ENCODE assay signal across 16 cellular contexts in genomic region chr9:105554042-105554441, GRCh38. TPM values are rescaled to one million over a fixed set of nuclear protein-coding genes. Genes with fewer than 3 reads are reported as not detected.
DNase-seq lines count a peak whose midpoint lies in the region; TF ChIP-seq lines count a peak whose summit lies in the region.
"Had no signal": no experiment of that assay in that cellular context is flagged by ENCODE, and none has a peak within 500 bp of the region (broad histone marks: within the 10 kb centered on the region; RNA-seq: fewer than 3 reads in every experiment).

No MANE protein-coding gene starts in this region.

- H3K23ac ChIP-seq in H9 (ENCODE audit: insufficient read length, low read depth, low read length): no peak overlapping the region

- H2BK20ac ChIP-seq in H9 (ENCODE audit: low read depth, low read length, poor library complexity, severe bottlenecking): no peak overlapping the region

- no peak overlapping the region for H2AK5ac ChIP-seq in H9 (ENCODE audit: insufficient read length, low read length)

- no peak overlapping the region for H2AFZ ChIP-seq in H9 (ENCODE audit: low read length)

- DNase-seq in NCI-H82 (lab: John Stamatoyannopoulos, UW) (peak; percentile 28), NCI-H82 treated with DMSO at 0.1 percent for 48 hours (lab: John Stamatoyannopoulos, UW; ENCODE audit: unreplicated experiment) (no peak), H9 (peak; percentile 29), endodermal cell (peak; percentile 48), posterior vena cava (ENCODE audit: low spot score) (peak; percentile 46), EL (no peak), NCI-H187 (lab: John Stamatoyannopoulos, UW) (no peak), Calu3 (no peak)
- DNase-seq: C1 segment of cervical spinal cord, GDM1, KG1, NCI-H1092 treated with DMSO at 0.1 percent for 48 hours, NCI-H1694, NCI-H446 treated with DMSO at 0.1 percent for 48 hours, NCI-H748 treated with DMSO at 0.1 percent for 48 hours, SHP77 treated with DMSO at 0.1 percent for 48 hours had no signal

- H3K9me3 ChIP-seq in H9 (ENCODE audit: control insufficient read depth, low read depth, low read length) (no peaks in the 10 kb centered on the region), endodermal cell (ENCODE audit: control insufficient read depth, low read length) (no peaks in the 10 kb centered on the region)

- H3K14ac ChIP-seq in H9 (ENCODE audit: insufficient read depth, low read length): no peak overlapping the region

- no peak overlapping the region for H3K4ac ChIP-seq in H9 (ENCODE audit: low read depth, low read length)

- H3K27ac ChIP-seq in H9 (ENCODE audit: insufficient read length, low read depth, low read length): no peak overlapping the region
- H3K27ac ChIP-seq in endodermal cell (ENCODE audit: low read depth, low read length): no peak overlapping the region

- no peak overlapping the region for H2BK120ac ChIP-seq in H9 (ENCODE audit: low read depth, low read length, poor library complexity, severe bottlenecking)

- no peak overlapping the region for H3K4me2 ChIP-seq in H9 (ENCODE audit: insufficient read depth, insufficient read length, low read length)

- H3K27me3 ChIP-seq in H9 (ENCODE audit: insufficient read depth, low read length): no peaks in the 10 kb centered on the region
- peaks cover 6% of the 10 kb centered on the region for H3K27me3 ChIP-seq in endodermal cell (ENCODE audit: control insufficient read depth, insufficient read depth, low read length, poor library complexity, severe bottlenecking)

- H3K27ac Mint-ChIP-seq in H9: no peak overlapping the region
- peak overlapping the region; percentile 16 for H3K27ac Mint-ChIP-seq in endodermal cell
- no peak overlapping the region for H3K27ac Mint-ChIP-seq in Calu3 (ENCODE audit: unreplicated experiment)

- H2BK15ac ChIP-seq in H9 (ENCODE audit: low read depth, low read length): no peak overlapping the region

- no CpG with 5 or more reads among the region's 10 CpGs for WGBS in H9 (ENCODE audit: extremely low coverage, insufficient read length, low lambda C conversion rate)
- WGBS in endodermal cell (ENCODE audit: insufficient coverage in 1 of 2, insufficient read length in 1 of 2), 2 experiments: 91 to 93% methylated on average over 6 to 10 of the region's 10 CpGs

- H3K9me3 Mint-ChIP-seq in H9 (peaks cover 2 to 5% of the 10 kb centered on the region in 2 experiments; a peak in 3 of 5 replicates), endodermal cell (no peaks in the 10 kb centered on the region), Calu3 (ENCODE audit: low read depth, unreplicated experiment) (peaks cover 3% of the 10 kb centered on the region)

- intact Hi-C loops in posterior vena cava (cut with DNase I) (no loop called here), Calu3 (cut with micrococcal nuclease; ENCODE audit: unreplicated experiment) (no loop called here)

- H3K27me3 Mint-ChIP-seq in H9 (ENCODE audit: low read depth): peaks cover 21% of the 10 kb centered on the region
- peaks cover 15% of the 10 kb centered on the region for H3K27me3 Mint-ChIP-seq in endodermal cell (ENCODE audit: insufficient read depth)
- H3K27me3 Mint-ChIP-seq in Calu3 (ENCODE audit: unreplicated experiment): no peaks in the 10 kb centered on the region

- H3K36me3 Mint-ChIP-seq in H9 (ENCODE audit: insufficient read depth in 1 of 3, low read depth in 3 of 3) (peaks cover 0 to 6% (median 3%) of the 10 kb centered on the region in 3 experiments; a peak in 3 of 7 replicates), endodermal cell (ENCODE audit: low read depth) (no peaks in the 10 kb centered on the region), Calu3 (ENCODE audit: insufficient read depth, unreplicated experiment) (peaks cover 15% of the 10 kb centered on the region)

- no peak overlapping the region for H3K18ac ChIP-seq in H9 (ENCODE audit: insufficient read length, low read depth, low read length)

- H4K5ac ChIP-seq in H9 (ENCODE audit: insufficient read length, low read depth, low read length): no peak overlapping the region

- no peaks in the 10 kb centered on the region for H4K20me1 ChIP-seq in H9 (ENCODE audit: control insufficient read depth, insufficient read depth, insufficient read length)

- H4K8ac ChIP-seq in H9 (replicated peaks; ENCODE audit: insufficient read length, low read depth, low read length): no peak overlapping the region

- H2BK12ac ChIP-seq in H9 (ENCODE audit: insufficient read length, low read depth, low read length): no peak overlapping the region

- H3K4me1 Mint-ChIP-seq in H9 (peaks cover 10% of the 10 kb centered on the region in 2 experiments), endodermal cell (peaks cover 11% of the 10 kb centered on the region), Calu3 (ENCODE audit: low read depth, unreplicated experiment) (peaks cover 8% of the 10 kb centered on the region)

- H3K23me2 ChIP-seq in H9 (ENCODE audit: insufficient read length, low read depth, low read length, poor library complexity, severe bottlenecking): peaks cover 9% of the 10 kb centered on the region

- H3K79me1 ChIP-seq in H9 (ENCODE audit: insufficient read depth, low read depth, low read length, poor library complexity, severe bottlenecking): no peaks in the 10 kb centered on the region

- CTCF ChIA-PET in Calu3 (lab: Charles Lee): no interaction called here

- no peak overlapping the region for H4K91ac ChIP-seq in H9 (ENCODE audit: insufficient read length, low read depth, low read length)

- no peak overlapping the region for H3K9ac ChIP-seq in H9 (ENCODE audit: extremely low read depth, insufficient read length, low read length)
- no peak overlapping the region for H3K9ac ChIP-seq in endodermal cell (ENCODE audit: extremely low read depth, low read length, poor library complexity, severe bottlenecking)

- BruUV-seq in Calu3 (replicated peaks; lab: Mats Ljungman, UMichigan): no TSS peak

- TF ChIP-seq CTCF in H9 (conservative IDR thresholded peaks at IDR 0.05) (no peak), endodermal cell (conservative IDR thresholded peaks at IDR 0.05) (no peak), Calu3 (IDR thresholded peaks at IDR 0.05; ENCODE audit: unreplicated experiment) (no peak)

- H3K4me3 Mint-ChIP-seq in H9 (no peak overlapping the region), endodermal cell (no peak overlapping the region), Calu3 (ENCODE audit: low read depth, unreplicated experiment) (no peak overlapping the region)

- no peaks in the 10 kb centered on the region for H3K79me2 ChIP-seq in H9 (ENCODE audit: insufficient read depth, low read length)

- no peaks in the 10 kb centered on the region for H3K4me1 ChIP-seq in H9 (ENCODE audit: insufficient read depth, low read length)
- H3K4me1 ChIP-seq in endodermal cell (ENCODE audit: control insufficient read depth, insufficient read depth, low read length): peaks cover 3% of the 10 kb centered on the region

- H3K4me3 ChIP-seq in endodermal cell (ENCODE audit: low read length): no peak overlapping the region

- H2BK5ac ChIP-seq in H9 (ENCODE audit: insufficient read length, low read length): no peak overlapping the region

- H3K36me3 ChIP-seq in endodermal cell (ENCODE audit: control insufficient read depth, insufficient read depth, low read length): no peaks in the 10 kb centered on the region

- H3K56ac ChIP-seq in H9 (ENCODE audit: insufficient read length, low read depth, low read length): no peak overlapping the region

- no peak overlapping the region for H3T11ph ChIP-seq in H9 (ENCODE audit: low read length)

RNA-seq across cellular contexts. Expression of gene FKTN, which starts 3.9 kb away (rescaled TPM):
- total RNA-seq in H9 (2021) (13.6 and 14.3 TPM in 2 replicates), endodermal cell (10 to 100 TPM; 11.7 to 20.8 TPM), posterior vena cava (10 to 100 TPM; 14.7 to 17.4 TPM), Calu3 (2022) (8.6 and 11.8 TPM in 2 replicates)
- 14.2 TPM for polyA plus RNA-seq in endodermal cell (2013, experiment 1 of 2)
- polyA plus RNA-seq in endodermal cell (2013, experiment 2 of 2): 13.1 TPM

Comparison
In these comparisons a context has a peak if more than half of its experiments do, and no peak if none do; other contexts are left out.
1. DNase-seq: peak in NCI-H82 (single experiment), H9 (single experiment), endodermal cell (single experiment) and posterior vena cava (single experiment); none in NCI-H82 treated with DMSO at 0.1 percent for 48 hours (single experiment), EL (single experiment), NCI-H187 (0 of 2) and Calu3 (single experiment).